ENCODE assay signal across 2 cellular contexts in the genomic region with DNA sequence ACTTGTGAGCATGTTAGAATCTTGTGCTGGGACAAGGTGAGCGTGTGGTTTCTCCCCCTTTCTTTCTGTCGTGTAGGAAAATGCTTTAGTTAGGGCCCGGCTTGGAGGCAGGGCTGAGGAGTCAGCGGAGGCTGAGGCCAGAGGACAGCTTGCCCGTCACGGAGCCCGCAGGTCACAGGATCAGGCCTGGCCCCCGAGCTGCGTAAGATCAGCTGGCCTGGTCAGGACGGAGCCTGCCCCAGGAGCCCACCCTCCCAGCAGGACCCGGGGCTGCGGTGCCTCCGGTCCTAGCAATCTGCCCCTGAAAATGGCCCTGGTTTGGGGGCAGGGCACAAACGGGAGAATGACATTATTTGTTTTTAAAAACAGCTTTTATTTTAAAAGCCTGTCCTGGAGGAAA.
TF ChIP-seq lines count a peak whose summit lies in the region.

No MANE protein-coding gene starts in this region.

TF ChIP-seq in HepG2, 621 proteins besides CTCF, POLR2A, EP300 and RAD21:
- TF ChIP-seq GATAD2A (CRISPR knock-in tag; IDR thresholded peaks at IDR 0.05) (no peak), JUNB (CRISPR knock-in tag; IDR thresholded peaks at IDR 0.05; ENCODE audit: borderline replicate concordance) (no peak), ZSCAN31 (CRISPR knock-in tag; IDR thresholded peaks at IDR 0.05; ENCODE audit: low read depth) (no peak), PPARG (CRISPR knock-in tag; conservative IDR thresholded peaks at IDR 0.05) (no peak)
- TF ChIP-seq, protein P1, sequence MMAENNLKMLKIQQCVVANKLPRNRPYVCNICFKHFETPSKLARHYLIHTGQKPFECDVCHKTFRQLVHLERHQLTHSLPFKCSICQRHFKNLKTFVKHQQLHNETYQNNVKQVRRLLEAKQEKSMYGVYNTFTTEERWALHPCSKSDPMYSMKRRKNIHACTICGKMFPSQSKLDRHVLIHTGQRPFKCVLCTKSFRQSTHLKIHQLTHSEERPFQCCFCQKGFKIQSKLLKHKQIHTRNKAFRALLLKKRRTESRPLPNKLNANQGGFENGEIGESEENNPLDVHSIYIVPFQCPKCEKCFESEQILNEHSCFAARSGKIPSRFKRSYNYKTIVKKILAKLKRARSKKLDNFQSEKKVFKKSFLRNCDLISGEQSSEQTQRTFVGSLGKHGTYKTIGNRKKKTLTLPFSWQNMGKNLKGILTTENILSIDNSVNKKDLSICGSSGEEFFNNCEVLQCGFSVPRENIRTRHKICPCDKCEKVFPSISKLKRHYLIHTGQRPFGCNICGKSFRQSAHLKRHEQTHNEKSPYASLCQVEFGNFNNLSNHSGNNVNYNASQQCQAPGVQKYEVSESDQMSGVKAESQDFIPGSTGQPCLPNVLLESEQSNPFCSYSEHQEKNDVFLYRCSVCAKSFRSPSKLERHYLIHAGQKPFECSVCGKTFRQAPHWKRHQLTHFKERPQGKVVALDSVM (CRISPR knock-in tag; IDR thresholded peaks at IDR 0.05) = peak; percentile 75; the same call in 1 of the 2 replicates

TF ChIP-seq in H1, 55 proteins besides CTCF, POLR2A, EP300 and RAD21:
- TF ChIP-seq TAF1 (IDR thresholded peaks at IDR 0.05; ENCODE audit: low read depth, low read length) (no peak), SP4 (IDR thresholded peaks at IDR 0.05; ENCODE audit: low read length) (no peak), TEAD4 (IDR thresholded peaks at IDR 0.05; ENCODE audit: low read depth, low read length) (no peak), EGR1 (IDR thresholded peaks at IDR 0.05; ENCODE audit: borderline replicate concordance, low read depth, low read length) (no peak), TBP (IDR thresholded peaks at IDR 0.05; ENCODE audit: low read depth, low read length) (no peak)
- TF ChIP-seq, protein P2, sequence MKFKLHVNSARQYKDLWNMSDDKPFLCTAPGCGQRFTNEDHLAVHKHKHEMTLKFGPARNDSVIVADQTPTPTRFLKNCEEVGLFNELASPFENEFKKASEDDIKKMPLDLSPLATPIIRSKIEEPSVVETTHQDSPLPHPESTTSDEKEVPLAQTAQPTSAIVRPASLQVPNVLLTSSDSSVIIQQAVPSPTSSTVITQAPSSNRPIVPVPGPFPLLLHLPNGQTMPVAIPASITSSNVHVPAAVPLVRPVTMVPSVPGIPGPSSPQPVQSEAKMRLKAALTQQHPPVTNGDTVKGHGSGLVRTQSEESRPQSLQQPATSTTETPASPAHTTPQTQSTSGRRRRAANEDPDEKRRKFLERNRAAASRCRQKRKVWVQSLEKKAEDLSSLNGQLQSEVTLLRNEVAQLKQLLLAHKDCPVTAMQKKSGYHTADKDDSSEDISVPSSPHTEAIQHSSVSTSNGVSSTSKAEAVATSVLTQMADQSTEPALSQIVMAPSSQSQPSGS (IDR thresholded peaks at IDR 0.05; ENCODE audit: low read length) = no peak
